In genomic region chr18:6731197-6731596, GRCh38 we compare ENCODE assay signal across 11 cellular contexts. TPM values are rescaled to one million over a fixed set of nuclear protein-coding genes. Genes with fewer than 3 reads are reported as not detected.
DNase-seq lines count a peak whose midpoint lies in the region; ATAC-seq and TF ChIP-seq lines count a peak whose summit lies in the region.
"Had no signal": no experiment of that assay in that cellular context is flagged by ENCODE, and none has a peak within 500 bp of the region (broad histone marks: within the 10 kb centered on the region; RNA-seq: fewer than 3 reads in every experiment).

No MANE protein-coding gene starts in this region.

- H3K4me1 ChIP-seq in KMS-11 (ENCODE audit: low read depth, poor library complexity, severe bottlenecking): peaks cover 12% of the 10 kb centered on the region
- H3K4me1 ChIP-seq in mammary epithelial cell (ENCODE audit: insufficient read depth, low read length): peaks cover 16% of the 10 kb centered on the region

- no peak for TF ChIP-seq POLR2A in GM18505 (IDR thresholded peaks at IDR 0.05; ENCODE audit: borderline replicate concordance, extremely low read depth, insufficient read depth, insufficient read length)

- no peak overlapping the region for H2AFZ ChIP-seq in KMS-11 (ENCODE audit: low read depth)
- peak overlapping the region; percentile 3 for H2AFZ ChIP-seq in mammary epithelial cell (ENCODE audit: low read depth, low read length)

- H3K9me3 Mint-ChIP-seq in activated T-helper 1 cell treated with anti-CD3 and anti-CD28 coated beads, Interleukin-12 subunit alpha, Interleukin-12 subunit beta, Interleukin-2, Interleukin-4 antibody, amounts not matched to agents 30 ng/mL and 10 ng/mL and 1 ng/mL, durations not matched to agents 14 hours and 24 hours and 36 hours: peaks cover 6% of the 10 kb centered on the region

- in situ Hi-C loops in mammary epithelial cell (cut with MboI; ENCODE audit: low sequenced_read_pairs in 2 of 2): no loop called here

- ATAC-seq in GM18505 (IDR thresholded peaks at IDR 0.05; ENCODE audit: unreplicated experiment): no peak
- ATAC-seq in HG03108 (IDR thresholded peaks at IDR 0.05; ENCODE audit: unreplicated experiment): no peak

- H3K27ac ChIP-seq in KMS-11 (no peak overlapping the region), mammary epithelial cell (ENCODE audit: insufficient read depth, low read depth, low read length) (no peak overlapping the region)

- H3K4me2 ChIP-seq in KMS-11: peak overlapping the region; percentile 72; the same call in 1 of the 2 replicates
- peak overlapping the region; percentile 23 for H3K4me2 ChIP-seq in mammary epithelial cell (ENCODE audit: insufficient read depth, low read depth, low read length)

- H3K27ac Mint-ChIP-seq in activated T-helper 1 cell treated with anti-CD3 and anti-CD28 coated beads, Interleukin-12 subunit alpha, Interleukin-12 subunit beta, Interleukin-2, Interleukin-4 antibody, amounts not matched to agents 30 ng/mL and 10 ng/mL and 1 ng/mL, durations not matched to agents 14 hours and 24 hours and 36 hours: no peak overlapping the region

- H3K4me3 ChIP-seq in AG09309 (ENCODE audit: control insufficient read depth, low read depth, low read length) (no peak overlapping the region), KMS-11 (IDR thresholded peaks at IDR 0.05; ENCODE audit: insufficient read depth, low read depth, low read length) (no peak overlapping the region), mammary epithelial cell (replicated peaks in 1 of 3; ENCODE audit: insufficient read depth in 1 of 3, low read depth in 2 of 3, low read length in 3 of 3) (no peak overlapping the region)

- H3K9me3 ChIP-seq in mammary epithelial cell (replicated peaks; ENCODE audit: insufficient read depth, low read length): no peaks in the 10 kb centered on the region

- intact Hi-C loops in mammary epithelial cell (cut with micrococcal nuclease): loop anchor here (2.0 to 5.0 kb wide), 2 partner anchors 106 to 156 kb away; no protein-coding TSS in a partner anchor
- intact Hi-C loops in activated T-helper 1 cell treated with anti-CD3 and anti-CD28 coated beads, Interleukin-12 subunit alpha, Interleukin-12 subunit beta, Interleukin-2, Interleukin-4 antibody, amounts not matched to agents 30 ng/mL and 10 ng/mL and 1 ng/mL, durations not matched to agents 14 hours and 24 hours and 36 hours (cut with micrococcal nuclease): no loop called here

- no peak overlapping the region for H3K9ac ChIP-seq in KMS-11
- H3K9ac ChIP-seq in mammary epithelial cell (ENCODE audit: insufficient read depth, low read length): no peak overlapping the region

- H3K36me3 ChIP-seq in KMS-11 (ENCODE audit: insufficient read depth) (no peaks in the 10 kb centered on the region), mammary epithelial cell (ENCODE audit: insufficient read depth, low read length) (no peaks in the 10 kb centered on the region)

- dilution Hi-C loops in mammary epithelial cell (cut with HindIII; ENCODE audit: low sequenced_read_pairs): no loop called here

- no peak for TF ChIP-seq CTCF in AG09309 (IDR thresholded peaks at IDR 0.05; ENCODE audit: control insufficient read depth, insufficient read depth, low read depth, low read length, missing control alignments)
- TF ChIP-seq CTCF in KMS-11 (conservative IDR thresholded peaks at IDR 0.05; ENCODE audit: low read depth, low read length): no peak
- no peak for TF ChIP-seq CTCF in mammary epithelial cell (conservative IDR thresholded peaks at IDR 0.05 in 1 of 2, IDR thresholded peaks at IDR 0.05 in 1 of 2; ENCODE audit: extremely low read depth in 1 of 2, insufficient read depth in 1 of 2, low read depth in 1 of 2, low read length in 2 of 2)

- 2% methylated on average over 3 of the region's 6 CpGs for WGBS in mammary epithelial cell (ENCODE audit: low coverage, missing lambda C conversion rate)

- H3K79me2 ChIP-seq in KMS-11 (ENCODE audit: insufficient read depth, low read depth): no peaks in the 10 kb centered on the region
- no peaks in the 10 kb centered on the region for H3K79me2 ChIP-seq in mammary epithelial cell (ENCODE audit: insufficient read depth, low read length)

- H3K4me1 Mint-ChIP-seq in activated T-helper 1 cell treated with anti-CD3 and anti-CD28 coated beads, Interleukin-12 subunit alpha, Interleukin-12 subunit beta, Interleukin-2, Interleukin-4 antibody, amounts not matched to agents 30 ng/mL and 10 ng/mL and 1 ng/mL, durations not matched to agents 14 hours and 24 hours and 36 hours (ENCODE audit: low read depth): no peaks in the 10 kb centered on the region

- peaks cover 30% of the 10 kb centered on the region for H3K27me3 Mint-ChIP-seq in activated T-helper 1 cell treated with anti-CD3 and anti-CD28 coated beads, Interleukin-12 subunit alpha, Interleukin-12 subunit beta, Interleukin-2, Interleukin-4 antibody, amounts not matched to agents 30 ng/mL and 10 ng/mL and 1 ng/mL, durations not matched to agents 14 hours and 24 hours and 36 hours (ENCODE audit: insufficient read depth)

- no TSS peak for BruUV-seq in mammary epithelial cell (replicated peaks; lab: Mats Ljungman, UMichigan)

- H4K20me1 ChIP-seq in KMS-11 (ENCODE audit: insufficient read depth): no peaks in the 10 kb centered on the region
- H4K20me1 ChIP-seq in mammary epithelial cell (ENCODE audit: insufficient read depth, low read length): no peaks in the 10 kb centered on the region

- no peak overlapping the region for H3K4me3 Mint-ChIP-seq in activated T-helper 1 cell treated with anti-CD3 and anti-CD28 coated beads, Interleukin-12 subunit alpha, Interleukin-12 subunit beta, Interleukin-2, Interleukin-4 antibody, amounts not matched to agents 30 ng/mL and 10 ng/mL and 1 ng/mL, durations not matched to agents 14 hours and 24 hours and 36 hours

- no peaks in the 10 kb centered on the region for H3K36me3 Mint-ChIP-seq in activated T-helper 1 cell treated with anti-CD3 and anti-CD28 coated beads, Interleukin-12 subunit alpha, Interleukin-12 subunit beta, Interleukin-2, Interleukin-4 antibody, amounts not matched to agents 30 ng/mL and 10 ng/mL and 1 ng/mL, durations not matched to agents 14 hours and 24 hours and 36 hours (ENCODE audit: low read depth)

- H3K27me3 ChIP-seq in KMS-11 (ENCODE audit: insufficient read depth, low read depth) (no peaks in the 10 kb centered on the region), mammary epithelial cell (ENCODE audit: insufficient read depth, low read length) (no peaks in the 10 kb centered on the region)

- DNase-seq in AG09309 (ENCODE audit: low read depth) (peak; percentile 85), mammary epithelial cell (peak; percentile 80), myocyte (ENCODE audit: low read depth) (peak; percentile 85)
- DNase-seq in activated CD4-positive, alpha-beta T cell treated with anti-CD3 and anti-CD28 coated beads for 48 hours: no peak
- no peak for DNase-seq in activated T-helper 1 cell treated with anti-CD3 and anti-CD28 coated beads, Interleukin-12 subunit alpha, Interleukin-12 subunit beta, Interleukin-2, Interleukin-4 antibody, amounts not matched to agents 30 ng/mL and 10 ng/mL and 1 ng/mL, durations not matched to agents 14 hours and 24 hours and 36 hours (ENCODE audit: low spot score)
- DNase-seq: activated T-cell treated with anti-CD3 and anti-CD28 coated beads, Interleukin-2, amount 50 U/mL, for 48 hours; midbrain; SIG-M5 had no signal

- CTCF ChIA-PET in mammary epithelial cell (lab: Charles Lee; ENCODE audit: low non-redundant PET): no interaction called here

RNA-seq across cellular contexts. Expression of gene ARHGAP28, which starts 1.7 kb away (rescaled TPM):
- 1 to 10 TPM in 1 of 2 donors, under 1 TPM in 1; 0.38 to 9.0 TPM for total RNA-seq in mammary epithelial cell
- 0.26 TPM for polyA plus RNA-seq in mammary epithelial cell
- not detected for polyA minus RNA-seq in mammary epithelial cell
- 14.7 and 17.8 TPM in 2 replicates for total RNA-seq in myocyte
- polyA plus RNA-seq in myocyte (2012): 6.2 TPM
- total RNA-seq in activated T-helper 1 cell treated with anti-CD3 and anti-CD28 coated beads, Interleukin-12 subunit alpha, Interleukin-12 subunit beta, Interleukin-2, Interleukin-4 antibody, amounts not matched to agents 30 ng/mL and 10 ng/mL and 1 ng/mL, durations not matched to agents 14 hours and 24 hours and 36 hours: not detected in 2 replicates

Comparison
In these comparisons a context has a peak if more than half of its experiments do, and no peak if none do; other contexts are left out.
1. DNase-seq: peak in AG09309 (single experiment), mammary epithelial cell (single experiment) and myocyte (single experiment); none in activated CD4-positive, alpha-beta T cell treated with anti-CD3 and anti-CD28 coated beads for 48 hours (single experiment) and activated T-helper 1 cell treated with anti-CD3 and anti-CD28 coated beads, Interleukin-12 subunit alpha, Interleukin-12 subunit beta, Interleukin-2, Interleukin-4 antibody, amounts not matched to agents 30 ng/mL and 10 ng/mL and 1 ng/mL, durations not matched to agents 14 hours and 24 hours and 36 hours (single experiment).